Comparison of ENCODE assay signal across 9 cellular contexts in the genomic region with DNA sequence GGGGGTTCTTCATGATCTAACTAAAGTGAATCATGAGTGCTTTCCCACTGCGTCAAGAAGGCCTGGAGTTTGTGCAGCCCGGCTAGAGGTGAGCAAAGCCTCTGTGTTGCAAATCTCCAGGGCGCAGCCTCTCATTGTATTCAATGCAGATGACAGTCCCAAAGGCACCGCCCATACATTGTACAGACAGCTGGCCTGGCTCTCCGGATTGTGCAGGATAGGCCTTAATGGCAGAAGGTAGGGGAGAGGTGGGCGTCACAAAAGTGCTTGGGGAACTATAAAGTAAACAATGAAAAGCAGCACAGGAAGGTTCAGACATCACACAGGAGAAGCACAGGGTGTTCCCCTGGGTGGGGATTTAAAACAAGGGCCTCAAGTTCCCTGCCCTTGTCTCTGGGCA. TPM values are rescaled to one million over a fixed set of nuclear protein-coding genes. Genes with fewer than 3 reads are reported as not detected.
DNase-seq lines count a peak whose midpoint lies in the region; ATAC-seq and TF ChIP-seq lines count a peak whose summit lies in the region.
"Had no signal": no experiment of that assay in that cellular context is flagged by ENCODE, and none has a peak within 500 bp of the region (broad histone marks: within the 10 kb centered on the region; RNA-seq: fewer than 3 reads in every experiment).

No MANE protein-coding gene starts in this region.

- ATAC-seq in activated naive CD4-positive, alpha-beta T cell treated with anti-CD3 and anti-CD28 coated beads, Interleukin-2, amount 50 U/mL, for 72 hours, result no peak
- ATAC-seq in right lobe of liver, result no peak
- ATAC-seq in GM18858 (IDR thresholded peaks at IDR 0.05; ENCODE audit: unreplicated experiment), result no peak
- ATAC-seq: Panc1 had no signal

- peaks cover 32% of the 10 kb centered on the region for H3K4me1 Mint-ChIP-seq in T-helper 2 cell treated with Interferon-gamma antibody and Interleukin-4, amounts not matched to agents 5 μg/mL and 100 μg/mL, for 36 hours (ENCODE audit: low read depth)

- H3K9me3 ChIP-seq in right lobe of liver (peaks cover 0 to 3% (median 0%) of the 10 kb centered on the region in 4 donors), suprapubic skin (no peaks in the 10 kb centered on the region)

- H3K36me3 Mint-ChIP-seq in T-helper 2 cell treated with Interferon-gamma antibody and Interleukin-4, amounts not matched to agents 5 μg/mL and 100 μg/mL, for 36 hours (ENCODE audit: low read depth), result peaks cover 23% of the 10 kb centered on the region
- H3K36me3 Mint-ChIP-seq in activated naive CD4-positive, alpha-beta T cell treated with anti-CD3 and anti-CD28 coated beads, Interleukin-2, amount 50 U/mL, for 72 hours, result peaks cover 26 to 48% of the 10 kb centered on the region in 2 donors

- no peak overlapping the region for H3K4me3 ChIP-seq in right lobe of liver
- H3K4me3 ChIP-seq in suprapubic skin, result peak overlapping the region; percentile 72

- H3K4me1 ChIP-seq in right lobe of liver (peaks cover 0 to 19% (median 0%) of the 10 kb centered on the region in 4 donors), suprapubic skin (peaks cover 41% of the 10 kb centered on the region)

- H3K9me3 Mint-ChIP-seq in T-helper 2 cell treated with Interferon-gamma antibody and Interleukin-4, amounts not matched to agents 5 μg/mL and 100 μg/mL, for 36 hours, result peaks cover 10% of the 10 kb centered on the region
- peaks cover 0 to 7% of the 10 kb centered on the region in 2 donors for H3K9me3 Mint-ChIP-seq in activated naive CD4-positive, alpha-beta T cell treated with anti-CD3 and anti-CD28 coated beads, Interleukin-2, amount 50 U/mL, for 72 hours

- H3K36me3 ChIP-seq in right lobe of liver, result no peaks in the 10 kb centered on the region
- H3K36me3 ChIP-seq in suprapubic skin, result no peaks in the 10 kb centered on the region

- H3K27ac ChIP-seq in right lobe of liver (peak overlapping the region; percentile 79 to 96 (median 85)), suprapubic skin (peak overlapping the region; percentile 95)

- no peak for TF ChIP-seq EP300 in suprapubic skin (IDR thresholded peaks at IDR 0.05)

- TF ChIP-seq CTCF in right lobe of liver (IDR thresholded peaks at IDR 0.05), result no peak
- TF ChIP-seq CTCF in suprapubic skin (IDR thresholded peaks at IDR 0.05), result no peak

- no peaks in the 10 kb centered on the region for H3K27me3 Mint-ChIP-seq in T-helper 2 cell treated with Interferon-gamma antibody and Interleukin-4, amounts not matched to agents 5 μg/mL and 100 μg/mL, for 36 hours (ENCODE audit: low read depth)

- intact Hi-C loops in right lobe of liver (cut with DNase I), result no loop called here

- WGBS in right lobe of liver (ENCODE audit: insufficient coverage, low coverage, low lambda C conversion rate, missing lambda C conversion rate), result 60% methylated on average over 6 of the region's 6 CpGs
- WGBS in suprapubic skin, result 85% methylated on average over 6 of the region's 6 CpGs

- no peak for TF ChIP-seq POLR2A in right lobe of liver (IDR thresholded peaks at IDR 0.05)
- no peak for TF ChIP-seq POLR2A in suprapubic skin (IDR thresholded peaks at IDR 0.05)

- peaks cover 0 to 9% of the 10 kb centered on the region in 2 donors for H3K27me3 ChIP-seq in right lobe of liver
- H3K27me3 ChIP-seq in suprapubic skin, result no peaks in the 10 kb centered on the region

- H3K27ac Mint-ChIP-seq in T-helper 2 cell treated with Interferon-gamma antibody and Interleukin-4, amounts not matched to agents 5 μg/mL and 100 μg/mL, for 36 hours, result peak overlapping the region; percentile 92
- peak overlapping the region; percentile 87 to 100 for H3K27ac Mint-ChIP-seq in activated naive CD4-positive, alpha-beta T cell treated with anti-CD3 and anti-CD28 coated beads, Interleukin-2, amount 50 U/mL, for 72 hours

- no peak for DNase-seq in T-helper 2 cell treated with Interferon-gamma antibody and Interleukin-4, amounts not matched to agents 5 μg/mL and 100 μg/mL, for 36 hours (ENCODE audit: low spot score)
- DNase-seq in T-helper 2 cell (no peak), right lobe of liver (no peak), suprapubic skin (ENCODE audit: low spot score in 2 of 2) (peak in 1 of 2 donors; percentile 72), cortex of kidney (lab: John Stamatoyannopoulos, UW) (no peak), NCI-H2081 (lab: John Stamatoyannopoulos, UW) (no peak)
- DNase-seq in activated naive CD4-positive, alpha-beta T cell treated with anti-CD3 and anti-CD28 coated beads, Interleukin-2, amount 50 U/mL, for 72 hours (ENCODE audit: low spot score in 2 of 2), result no peak

- peak overlapping the region; percentile 94 for H3K4me3 Mint-ChIP-seq in T-helper 2 cell treated with Interferon-gamma antibody and Interleukin-4, amounts not matched to agents 5 μg/mL and 100 μg/mL, for 36 hours

RNA-seq across cellular contexts. Expression of gene GYPC, which starts 0.9 kb away (rescaled TPM):
- 100 to 1,000 TPM; 111 to 161 TPM for total RNA-seq in activated naive CD4-positive, alpha-beta T cell treated with anti-CD3 and anti-CD28 coated beads, Interleukin-2, amount 50 U/mL, for 72 hours
- total RNA-seq in right lobe of liver (10 to 100 TPM in 1 of 6 experiments, 1 to 10 TPM in 5; 2.9 to 17.2 (median 8.1) TPM), suprapubic skin (10 to 100 TPM; 21.3 to 43.7 (median 32.1) TPM)
